ENCODE assay signal across 1 cellular context in genomic region chr6:15585936-15586335, GRCh38.
TF ChIP-seq lines count a peak whose summit lies in the region.

No MANE protein-coding gene starts in this region.

TF ChIP-seq in HepG2, 621 proteins besides CTCF, POLR2A, EP300 and RAD21 (continued from another document):
- 0 out of 2 replicates have a peak, but pooled peaks have one; percentile 40 for TF ChIP-seq PRDM10 (CRISPR knock-in tag; IDR thresholded peaks at IDR 0.05; ENCODE audit: low read depth)
